In genomic region chr7:45239486-45239885, GRCh38 we compare ENCODE assay signal across 15 cellular contexts.
A peak's percentile ranks its signal among the peaks of the same experiment; 100 is the strongest.
DNase-seq lines count a peak whose midpoint lies in the region; ATAC-seq, FAIRE-seq and TF ChIP-seq lines count a peak whose summit lies in the region.
"Had no signal": no experiment of that assay in that cellular context is flagged by ENCODE, and none has a peak within 500 bp of the region (broad histone marks: within the 10 kb centered on the region; RNA-seq: fewer than 3 reads in every experiment).

No MANE protein-coding gene starts in this region.

- FAIRE-seq in H54 (lab: Jason Lieb, UNC): no peak
- FAIRE-seq: H1 had no signal

- H3K4me1 Mint-ChIP-seq in CD4-positive, alpha-beta T cell (ENCODE audit: low read depth): no peaks in the 10 kb centered on the region
- no peaks in the 10 kb centered on the region for H3K4me1 Mint-ChIP-seq in type B pancreatic cell (ENCODE audit: unreplicated experiment)

- POLR2A ChIA-PET in OCI-LY7 (lab: Charles Lee): interaction anchor here (0.6 kb wide), 2 partner anchors 308 to 470 kb away, joined by 3 to 5 read pairs; no protein-coding TSS in a partner anchor
- POLR2A ChIA-PET in CD4-positive, alpha-beta T cell (lab: Charles Lee): no interaction called here

- peak; percentile 83 for DNase-seq in ACHN
- DNase-seq in H54 (ENCODE audit: insufficient read length, low spot score): peak; percentile 79
- DNase-seq in astrocyte of the spinal cord (ENCODE audit: low read depth, low spot score): peak; percentile 62
- peak; percentile 64 for DNase-seq in iris pigment epithelial cell (ENCODE audit: low read depth)
- no peak for DNase-seq in OCI-LY7 (ENCODE audit: low spot score)
- DNase-seq in CD4-positive, alpha-beta T cell: no peak
- DNase-seq in type B pancreatic cell (ENCODE audit: extremely low spot score, unreplicated experiment): no peak
- DNase-seq in NCI-H510A (lab: John Stamatoyannopoulos, UW): no peak
- DNase-seq: NCI-H1436 treated with DMSO at 0.1 percent for 48 hours, NCI-H774 had no signal

- no peaks in the 10 kb centered on the region for H3K9me2 ChIP-seq in OCI-LY7 (ENCODE audit: insufficient read depth, low read length)

- H3K36me3 Mint-ChIP-seq in CD4-positive, alpha-beta T cell (ENCODE audit: low read depth): no peaks in the 10 kb centered on the region
- H3K36me3 Mint-ChIP-seq in type B pancreatic cell: no peaks in the 10 kb centered on the region
- H3K36me3 Mint-ChIP-seq: CD14-positive monocyte had no signal

- no peak overlapping the region for H3K27ac Mint-ChIP-seq in CD4-positive, alpha-beta T cell
- no peak overlapping the region for H3K27ac Mint-ChIP-seq in type B pancreatic cell
- H3K27ac Mint-ChIP-seq: activated T-helper 1 cell treated with anti-CD3 and anti-CD28 coated beads, Interleukin-12 subunit alpha, Interleukin-12 subunit beta, Interleukin-2, Interleukin-4 antibody, amounts not matched to agents 30 ng/mL and 10 ng/mL and 1 ng/mL, durations not matched to agents 14 hours and 24 hours and 36 hours had no signal

- no peak overlapping the region for H2AFZ ChIP-seq in OCI-LY7 (ENCODE audit: low read length)

- no peaks in the 10 kb centered on the region for H3K36me3 ChIP-seq in OCI-LY7 (ENCODE audit: insufficient read depth, low read length)
- H3K36me3 ChIP-seq: neutrophil had no signal

- no peak for ATAC-seq in CD4-positive, alpha-beta T cell (ENCODE audit: poor library complexity)
- ATAC-seq: activated CD4-positive, CD25-positive, alpha-beta regulatory T cell treated with anti-CD3 and anti-CD28 coated beads, Interleukin-2, amount 50 U/mL, for 24 hours had no signal

- in situ Hi-C loops in ACHN (cut with HindIII; ENCODE audit: low pct_ligation_motif_present, low pct_unique_long_range_greater_than_20kb, low sequenced_read_pairs) (no loop called here), astrocyte of the spinal cord (cut with HindIII; ENCODE audit: low sequenced_read_pairs) (no loop called here)

- TF ChIP-seq CTCF in astrocyte of the spinal cord (IDR thresholded peaks at IDR 0.05; ENCODE audit: low read depth, low read length): no peak
- TF ChIP-seq CTCF in OCI-LY7 (conservative IDR thresholded peaks at IDR 0.05; ENCODE audit: low read length): no peak
- TF ChIP-seq CTCF in CD4-positive, alpha-beta T cell (IDR thresholded peaks at IDR 0.05): no peak
- TF ChIP-seq CTCF in type B pancreatic cell (conservative IDR thresholded peaks at IDR 0.05): no peak

- H3K79me2 ChIP-seq in OCI-LY7 (ENCODE audit: insufficient read depth, low read depth, low read length): no peaks in the 10 kb centered on the region

- H3K4me2 ChIP-seq in OCI-LY7 (ENCODE audit: low read length): no peak overlapping the region

- no peak overlapping the region for H3K27ac ChIP-seq in OCI-LY7 (ENCODE audit: low read depth, low read length, poor library complexity, severe bottlenecking)
- H3K27ac ChIP-seq in CD4-positive, alpha-beta T cell (ENCODE audit: low read depth, low read length): no peak overlapping the region
- H3K27ac ChIP-seq: neutrophil had no signal

- peaks cover 40% of the 10 kb centered on the region for H3K27me3 Mint-ChIP-seq in CD4-positive, alpha-beta T cell
- peaks cover 47% of the 10 kb centered on the region for H3K27me3 Mint-ChIP-seq in type B pancreatic cell

- H3K4me3 ChIP-seq in astrocyte of the spinal cord (ENCODE audit: low read depth, low read length) (no peak overlapping the region), OCI-LY7 (ENCODE audit: low read depth, low read length, poor library complexity, severe bottlenecking) (no peak overlapping the region)

- CTCF ChIA-PET in OCI-LY7 (lab: Charles Lee; ENCODE audit: unreplicated experiment): no interaction called here
- CTCF ChIA-PET in CD4-positive, alpha-beta T cell (lab: Charles Lee): interaction anchor here (1.0 kb wide), 1 partner anchor 10 kb away, joined by 3 read pairs; no protein-coding TSS in a partner anchor

- TF ChIP-seq POLR2A in H54 (IDR thresholded peaks at IDR 0.05; ENCODE audit: low read depth, low read length): no peak

- H3K27me3 ChIP-seq in CD4-positive, alpha-beta T cell (ENCODE audit: control insufficient read depth, insufficient read depth, low read length): peaks cover 11% of the 10 kb centered on the region

- no peaks in the 10 kb centered on the region for H3K9me3 Mint-ChIP-seq in CD4-positive, alpha-beta T cell
- no peaks in the 10 kb centered on the region for H3K9me3 Mint-ChIP-seq in type B pancreatic cell
- H3K9me3 Mint-ChIP-seq: activated T-helper 1 cell treated with anti-CD3 and anti-CD28 coated beads, Interleukin-12 subunit alpha, Interleukin-12 subunit beta, Interleukin-2, Interleukin-4 antibody, amounts not matched to agents 30 ng/mL and 10 ng/mL and 1 ng/mL, durations not matched to agents 14 hours and 24 hours and 36 hours had no signal

- intact Hi-C loops in OCI-LY7 (cut with micrococcal nuclease; ENCODE audit: unreplicated experiment): no loop called here
- intact Hi-C loops in CD4-positive, alpha-beta T cell (cut with DNase I, micrococcal nuclease): no loop called here

- H3K9me3 ChIP-seq in OCI-LY7 (ENCODE audit: low read length): no peaks in the 10 kb centered on the region
- no peaks in the 10 kb centered on the region for H3K9me3 ChIP-seq in CD4-positive, alpha-beta T cell (ENCODE audit: control insufficient read depth, low read length)
- H3K9me3 ChIP-seq: neutrophil had no signal

- no TSS peak for BruUV-seq in OCI-LY7 (replicated peaks; lab: Mats Ljungman, UMichigan)

- no peak overlapping the region for H3K4me3 Mint-ChIP-seq in CD4-positive, alpha-beta T cell
- no peak overlapping the region for H3K4me3 Mint-ChIP-seq in type B pancreatic cell
- H3K4me3 Mint-ChIP-seq: activated T-helper 1 cell treated with anti-CD3 and anti-CD28 coated beads, Interleukin-12 subunit alpha, Interleukin-12 subunit beta, Interleukin-2, Interleukin-4 antibody, amounts not matched to agents 30 ng/mL and 10 ng/mL and 1 ng/mL, durations not matched to agents 14 hours and 24 hours and 36 hours; CD14-positive monocyte had no signal

- no peaks in the 10 kb centered on the region for H4K20me1 ChIP-seq in OCI-LY7 (ENCODE audit: insufficient read depth, low read length)

- H3K4me1 ChIP-seq in OCI-LY7 (ENCODE audit: insufficient read depth, low read length, poor library complexity, severe bottlenecking): no peaks in the 10 kb centered on the region

Comparison
In these comparisons a context has a peak if more than half of its experiments do, and no peak if none do; other contexts are left out.
1. DNase-seq: peak in ACHN (single experiment), H54 (single experiment), astrocyte of the spinal cord (single experiment) and iris pigment epithelial cell (single experiment); none in OCI-LY7 (single experiment), CD4-positive, alpha-beta T cell (0 of 10), type B pancreatic cell (single experiment) and NCI-H510A (single experiment).